ENCODE assay signal across 20 cellular contexts in genomic region chr14:87829543-87829942, GRCh38.
DNase-seq lines count a peak whose midpoint lies in the region; ATAC-seq, FAIRE-seq and TF ChIP-seq lines count a peak whose summit lies in the region.
"Had no signal": no experiment of that assay in that cellular context is flagged by ENCODE, and none has a peak within 500 bp of the region (broad histone marks: within the 10 kb centered on the region; RNA-seq: fewer than 3 reads in every experiment).

No MANE protein-coding gene starts in this region.

- no peak overlapping the region for H2BK120ac ChIP-seq in H1 (replicated peaks; ENCODE audit: low read depth, low read length)

- TF ChIP-seq RAD21 in H1 (IDR thresholded peaks at IDR 0.05 in 1 of 2, conservative IDR thresholded peaks at IDR 0.05 in 1 of 2; ENCODE audit: low read depth in 2 of 2, low read length in 2 of 2) = no peak

- no peak overlapping the region for H2AFZ ChIP-seq in H1 (ENCODE audit: low read length)
- H2AFZ ChIP-seq: GM23248 had no signal

- no peak overlapping the region for H3K4me2 ChIP-seq in H1 (ENCODE audit: insufficient read depth in 1 of 2, low read depth in 2 of 2, low read length in 2 of 2)
- H3K4me2 ChIP-seq: BLaER1 had no signal

- H2BK12ac ChIP-seq in H1 (ENCODE audit: low read depth, low read length) = no peak overlapping the region

- no peaks in the 10 kb centered on the region for H3K79me2 ChIP-seq in H1 (ENCODE audit: control insufficient read depth in 1 of 2, insufficient read depth in 2 of 2, low read length in 2 of 2)

- no peak for TF ChIP-seq CTCF in heart right ventricle (IDR thresholded peaks at IDR 0.05)
- TF ChIP-seq CTCF in H1 (IDR thresholded peaks at IDR 0.05; ENCODE audit: control extremely low read depth in 1 of 3, insufficient read depth in 1 of 3, low read depth in 1 of 3, low read length in 3 of 3) = no peak
- no peak for TF ChIP-seq CTCF in right lobe of liver (IDR thresholded peaks at IDR 0.05)

- no peak overlapping the region for H4K5ac ChIP-seq in H1 (ENCODE audit: insufficient read length, low read depth, low read length)

- H3K4me3 ChIP-seq in heart right ventricle (no peak overlapping the region), right cardiac atrium (ENCODE audit: low read length) (no peak overlapping the region), H1 (ENCODE audit: extremely low read depth in 1 of 4, insufficient read depth in 2 of 4, low read depth in 3 of 4, low read length in 4 of 4) (no peak overlapping the region), subcutaneous abdominal adipose tissue (ENCODE audit: low read depth in 1 of 5, low read length in 5 of 5) (no peak overlapping the region), right lobe of liver (no peak overlapping the region)
- H3K4me3 ChIP-seq: BLaER1, GM23248 had no signal

- H3K56ac ChIP-seq in H1 (replicated peaks; ENCODE audit: insufficient read length, low read depth, low read length) = no peak overlapping the region

- no peak overlapping the region for H3K18ac ChIP-seq in H1 (ENCODE audit: extremely low read depth, low read length)

- no peaks in the 10 kb centered on the region for H3K79me1 ChIP-seq in H1 (ENCODE audit: low read depth, low read length)

- FAIRE-seq in H1 (lab: Jason Lieb, UNC) = no peak
- FAIRE-seq: A204.1, G401.6, GM12892 had no signal

- POLR2A ChIA-PET in H1 (lab: Charles Lee; ENCODE audit: partially characterized antibody) = no interaction called here

- no peak overlapping the region for H2AK5ac ChIP-seq in H1 (ENCODE audit: low read depth, low read length)

- peaks cover 0 to 15% (median 8%) of the 10 kb centered on the region in 9 donors for H3K4me1 ChIP-seq in heart right ventricle
- no peaks in the 10 kb centered on the region for H3K4me1 ChIP-seq in right cardiac atrium (ENCODE audit: control insufficient read depth, insufficient read depth, low read length)
- peaks cover 0 to 4% (median 1%) of the 10 kb centered on the region in 4 experiments; a peak in 4 of 7 replicates for H3K4me1 ChIP-seq in H1 (replicated peaks in 1 of 4; ENCODE audit: control insufficient read depth in 3 of 4, insufficient read depth in 4 of 4, low read length in 3 of 4)
- peaks cover 0 to 18% (median 0%) of the 10 kb centered on the region in 5 donors for H3K4me1 ChIP-seq in subcutaneous abdominal adipose tissue (ENCODE audit: control insufficient read depth in 5 of 5, insufficient read depth in 5 of 5, low read length in 5 of 5)
- H3K4me1 ChIP-seq in right lobe of liver = no peaks in the 10 kb centered on the region
- H3K4me1 ChIP-seq: BLaER1, Caco-2 had no signal

- peak overlapping the region; percentile 91; the same call in 1 of the 2 replicates for H2BK20ac ChIP-seq in H1 (ENCODE audit: low read length)

- H2BK5ac ChIP-seq in H1 (ENCODE audit: low read depth, low read length) = no peak overlapping the region

- H3K27ac ChIP-seq in heart right ventricle (peak overlapping the region in 5 of 10 donors; percentile 18 to 58 (median 39)), right cardiac atrium (ENCODE audit: low read length) (no peak overlapping the region), H1 (ENCODE audit: low read depth, low read length) (no peak overlapping the region), subcutaneous abdominal adipose tissue (ENCODE audit: low read depth, low read length) (peak overlapping the region; percentile 12), right lobe of liver (no peak overlapping the region)
- H3K27ac ChIP-seq: 22Rv1, BLaER1, C4-2B, GM23248 had no signal

- H3K4ac ChIP-seq in H1 (replicated peaks; ENCODE audit: insufficient read length, low read depth, low read length) = no peak overlapping the region

- H3K9ac ChIP-seq in H1 (replicated peaks in 1 of 4; ENCODE audit: extremely low read depth in 1 of 4, low read depth in 3 of 4, low read length in 3 of 4) (no peak overlapping the region), subcutaneous abdominal adipose tissue (ENCODE audit: low read length in 5 of 5) (no peak overlapping the region)
- H3K9ac ChIP-seq: BLaER1, GM23248 had no signal

- H3K27me3 ChIP-seq in heart right ventricle (no peaks in the 10 kb centered on the region), right cardiac atrium (ENCODE audit: control insufficient read depth, insufficient read depth) (no peaks in the 10 kb centered on the region), H1 (replicated peaks in 1 of 4; ENCODE audit: control insufficient read depth in 3 of 4, extremely low read depth in 1 of 4, insufficient read depth in 3 of 4, low read length in 3 of 4) (no peaks in the 10 kb centered on the region), subcutaneous abdominal adipose tissue (ENCODE audit: control insufficient read depth in 5 of 5, insufficient read depth in 4 of 5, low read length in 5 of 5) (no peaks in the 10 kb centered on the region), right lobe of liver (no peaks in the 10 kb centered on the region)
- H3K27me3 ChIP-seq: BLaER1 had no signal

- ATAC-seq in heart right ventricle (peak in 5 of 8 donors; percentile 64 to 92 (median 76)), right cardiac atrium (no peak), right lobe of liver (no peak)
- ATAC-seq: CD8-positive, alpha-beta T cell; HCT116 had no signal

- no peak overlapping the region for H4K91ac ChIP-seq in H1 (replicated peaks; ENCODE audit: insufficient read length, low read length)

- H3K14ac ChIP-seq in H1 (ENCODE audit: insufficient read length) = no peak overlapping the region

- intact Hi-C loops in heart right ventricle (cut with DNase I) = no loop called here
- intact Hi-C loops in right cardiac atrium (cut with DNase I) = no loop called here
- intact Hi-C loops in right lobe of liver (cut with DNase I) = no loop called here

- CTCF ChIA-PET in H1 (lab: Charles Lee; ENCODE audit: partially characterized antibody) = no interaction called here

- TF ChIP-seq POLR2A in H1 (IDR thresholded peaks at IDR 0.05; ENCODE audit: control extremely low read depth in 1 of 2, low read depth in 2 of 2, low read length in 2 of 2) (no peak), right lobe of liver (IDR thresholded peaks at IDR 0.05) (no peak)

- no peak for TF ChIP-seq EP300 in H1 (IDR thresholded peaks at IDR 0.05; ENCODE audit: borderline replicate concordance in 1 of 2, low read depth in 2 of 2, low read length in 2 of 2)

- H3K36me3 ChIP-seq in heart right ventricle = no peaks in the 10 kb centered on the region
- H3K36me3 ChIP-seq in H1 (ENCODE audit: control insufficient read depth in 2 of 4, insufficient read depth in 4 of 4, low read length in 3 of 4) = no peaks in the 10 kb centered on the region
- no peaks in the 10 kb centered on the region for H3K36me3 ChIP-seq in subcutaneous abdominal adipose tissue (ENCODE audit: control insufficient read depth in 5 of 5, insufficient read depth in 5 of 5, low read length in 5 of 5)
- no peaks in the 10 kb centered on the region for H3K36me3 ChIP-seq in right lobe of liver
- H3K36me3 ChIP-seq: BLaER1 had no signal

- H4K8ac ChIP-seq in H1 (ENCODE audit: extremely low read depth, insufficient read depth, low read length) = no peak overlapping the region

- peak in 1 of 2 donors; percentile 23 for DNase-seq in heart right ventricle
- DNase-seq in right cardiac atrium = no peak
- no peak for DNase-seq in H1 (ENCODE audit: low read depth in 1 of 2, low spot score in 2 of 2)
- no peak for DNase-seq in mesenteric fat pad (ENCODE audit: low spot score)
- DNase-seq in right lobe of liver = no peak
- DNase-seq: Caco-2; CD4-positive, CD25-positive, alpha-beta regulatory T cell; CD8-positive, alpha-beta T cell; DMS153; DND-41; H9 had no signal

- no peaks in the 10 kb centered on the region for H4K20me1 ChIP-seq in H1 (replicated peaks in 1 of 2; ENCODE audit: control insufficient read depth in 1 of 2, insufficient read depth in 2 of 2, low read length in 2 of 2)
- H4K20me1 ChIP-seq: BLaER1 had no signal

- H2BK15ac ChIP-seq in H1 (ENCODE audit: low read length) = 0 out of 2 replicates have a peak overlapping the region, but pooled peaks have one; percentile 1

- no peak overlapping the region for H3K23ac ChIP-seq in H1 (ENCODE audit: insufficient read length)

- no peaks in the 10 kb centered on the region for H3K9me3 ChIP-seq in heart right ventricle
- H3K9me3 ChIP-seq in right cardiac atrium (ENCODE audit: control insufficient read depth, low read length) = peaks cover 2% of the 10 kb centered on the region
- no peaks in the 10 kb centered on the region for H3K9me3 ChIP-seq in H1 (ENCODE audit: insufficient read depth in 2 of 2, low read depth in 1 of 2, low read length in 1 of 2)
- H3K9me3 ChIP-seq in subcutaneous abdominal adipose tissue (ENCODE audit: control insufficient read depth in 5 of 5, low read length in 5 of 5) = no peaks in the 10 kb centered on the region
- H3K9me3 ChIP-seq in right lobe of liver = no peaks in the 10 kb centered on the region
- H3K9me3 ChIP-seq: BLaER1, Caco-2 had no signal

- H3K23me2 ChIP-seq in H1 (ENCODE audit: low read depth, low read length) = no peaks in the 10 kb centered on the region

TF ChIP-seq in H1, 55 proteins besides CTCF, POLR2A, EP300 and RAD21:
- no peak for TF ChIP-seq NRF1 (IDR thresholded peaks at IDR 0.05; ENCODE audit: low read depth, low read length)
- TF ChIP-seq ASH2L (IDR thresholded peaks at IDR 0.05; ENCODE audit: low read length) = no peak
- TF ChIP-seq GABPA (IDR thresholded peaks at IDR 0.05; ENCODE audit: borderline replicate concordance, insufficient read depth, low read length) = no peak
- no peak for TF ChIP-seq MAX (IDR thresholded peaks at IDR 0.05)
- TF ChIP-seq CBX8 (IDR thresholded peaks at IDR 0.05; ENCODE audit: borderline replicate concordance, low read depth, low read length) = no peak
- TF ChIP-seq CREB1 (IDR thresholded peaks at IDR 0.05) = no peak
- no peak for TF ChIP-seq SP4 (IDR thresholded peaks at IDR 0.05; ENCODE audit: low read length)
- no peak for TF ChIP-seq CHD1 (IDR thresholded peaks at IDR 0.05; ENCODE audit: low read depth, low read length)
- no peak for TF ChIP-seq CEBPB (IDR thresholded peaks at IDR 0.05; ENCODE audit: low read depth, low read length)
- no peak for TF ChIP-seq ATF3 (IDR thresholded peaks at IDR 0.05; ENCODE audit: insufficient read depth, low read depth, low read length)
- TF ChIP-seq BACH1 (IDR thresholded peaks at IDR 0.05; ENCODE audit: low read length) = no peak

Comparison
In these comparisons a context has a peak if more than half of its experiments do, and no peak if none do; other contexts are left out.
1. ATAC-seq: peak in heart right ventricle (5 of 8); none in right cardiac atrium (0 of 2) and right lobe of liver (0 of 4).